ENCODE assay signal across 14 cellular contexts in the genomic region with DNA sequence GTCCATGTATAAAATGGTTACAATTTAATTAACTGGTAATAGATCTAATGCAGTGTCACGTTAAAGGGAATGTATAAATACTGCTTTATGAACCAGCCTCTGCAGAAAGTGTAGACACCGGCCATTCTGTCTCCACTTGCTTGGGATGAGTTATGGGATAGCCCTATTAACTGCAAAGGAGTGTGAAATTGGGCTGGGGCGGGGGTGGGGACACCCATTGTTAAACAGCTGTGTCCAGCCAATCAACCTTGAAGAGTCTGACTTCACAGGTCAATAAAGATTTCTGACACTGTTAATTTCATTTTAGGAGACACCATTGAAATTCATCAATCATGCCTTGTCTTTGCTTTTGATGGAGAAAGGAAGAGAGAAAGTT.
"Had no signal": no experiment of that assay in that cellular context is flagged by ENCODE, and none has a peak within 500 bp of the region (broad histone marks: within the 10 kb centered on the region; RNA-seq: fewer than 3 reads in every experiment).

No MANE protein-coding gene starts in this region.

- H3K9me3 ChIP-seq: esophagus squamous epithelium, psoas muscle had no signal

- DNase-seq: effector memory CD8-positive, alpha-beta T cell; esophagus squamous epithelium; left colon; mesendoderm; naive thymus-derived CD4-positive, alpha-beta T cell; occipital lobe; psoas muscle; stimulated activated CD4-positive, alpha-beta T cell treated with anti-CD3 and anti-CD28 coated beads, Interleukin-12 subunit alpha, Interleukin-12 subunit beta, amount 100 ng/mL, for 4 hours; stimulated activated naive CD4-positive, alpha-beta T cell treated with Interleukin-2 at 50 U/mL for 16 hours had no signal

- H3K4me3 Mint-ChIP-seq: central memory CD8-positive, alpha-beta T cell; effector memory CD8-positive, alpha-beta T cell; naive thymus-derived CD4-positive, alpha-beta T cell; type B pancreatic cell had no signal

- ATAC-seq: effector memory CD8-positive, alpha-beta T cell; left colon; naive thymus-derived CD4-positive, alpha-beta T cell; psoas muscle; sciatic nerve had no signal

- H3K4me3 ChIP-seq: esophagus squamous epithelium, psoas muscle, skin epidermis had no signal

- H3K27ac Mint-ChIP-seq: naive thymus-derived CD4-positive, alpha-beta T cell; type B pancreatic cell had no signal

- H3K27me3 ChIP-seq: esophagus squamous epithelium had no signal

- H3K27ac ChIP-seq: epithelial cell of prostate, esophagus squamous epithelium, psoas muscle, skin epidermis had no signal

- H3K9me3 Mint-ChIP-seq: central memory CD8-positive, alpha-beta T cell; effector memory CD8-positive, alpha-beta T cell; naive thymus-derived CD4-positive, alpha-beta T cell; type B pancreatic cell had no signal

- H3K4me1 ChIP-seq: psoas muscle had no signal

- H3K27me3 Mint-ChIP-seq: central memory CD8-positive, alpha-beta T cell; effector memory CD8-positive, alpha-beta T cell; naive thymus-derived CD4-positive, alpha-beta T cell had no signal

- H3K36me3 ChIP-seq: esophagus squamous epithelium had no signal
